Comparison of ENCODE assay signal across 36 cellular contexts in genomic region chr1:113779542-113779941, GRCh38.
"Had no signal": no experiment of that assay in that cellular context is flagged by ENCODE, and none has a peak within 500 bp of the region (broad histone marks: within the 10 kb centered on the region; RNA-seq: fewer than 3 reads in every experiment).

No MANE protein-coding gene starts in this region.

- FAIRE-seq: RCC 7860 had no signal

- H3K4me1 Mint-ChIP-seq: activated naive CD4-positive, alpha-beta T cell treated with anti-CD3 and anti-CD28 coated beads, Interleukin-2, amount 50 U/mL, for 24 hours had no signal

- H3K27ac ChIP-seq: ascending aorta, cardiac muscle cell, RWPE1, WERI-Rb-1 had no signal

- H3K27me3 ChIP-seq: ascending aorta, cardiac muscle cell had no signal

- DNase-seq: activated CD4-positive, alpha-beta memory T cell treated with anti-CD3 and anti-CD28 coated beads, Interleukin-2, amount 10 ng/mL, durations not matched to agents 7 days and 5 days; activated CD4-positive, alpha-beta T cell treated with anti-CD3 and anti-CD28 coated beads for 1 hour; activated CD4-positive, alpha-beta T cell treated with anti-CD3 and anti-CD28 coated beads for 48 hours; activated CD4-positive, CD25-positive, alpha-beta regulatory T cell; activated CD8-positive, alpha-beta memory T cell treated with anti-CD3 and anti-CD28 coated beads for 24 hours; activated CD8-positive, alpha-beta memory T cell treated with anti-CD3 and anti-CD28 coated beads, Interleukin-2, amount 10 ng/mL, durations not matched to agents 7 days and 5 days; activated CD8-positive, alpha-beta memory T cell treated with anti-CD3 and anti-CD28 coated beads, Interleukin-2, amount 50 U/mL, for 48 hours; activated gamma-delta T cell; activated naive CD4-positive, alpha-beta T cell treated with Interleukin-2 at 50 U/mL for 16 hours; activated naive CD8-positive, alpha-beta T cell treated with anti-CD3 and anti-CD28 coated beads, Interleukin-2, amount 10 ng/mL, durations not matched to agents 7 days and 5 days; amygdala; KG1; MM.1S; NCI-H1092 treated with DMSO at 0.1 percent for 48 hours; NCI-H1417; NCI-H146; NCI-H187; NCI-H2029 treated with DMSO at 0.1 percent for 48 hours; NCI-H2107; NCI-H2171; NCI-H510A; NCI-H69; NCI-H82; PC-3; SW 1271; T-helper 1 cell; T-helper 2 cell; T-helper 9 cell; WERI-Rb-1 had no signal

- H3K27me3 Mint-ChIP-seq: activated CD4-positive, alpha-beta memory T cell treated with anti-CD3 and anti-CD28 coated beads, Interleukin-2, amount 10 ng/mL, durations not matched to agents 7 days and 5 days; activated CD8-positive, alpha-beta memory T cell treated with anti-CD3 and anti-CD28 coated beads, Interleukin-2, amount 10 ng/mL, durations not matched to agents 7 days and 5 days; activated naive CD4-positive, alpha-beta T cell treated with anti-CD3 and anti-CD28 coated beads, Interleukin-2, amount 50 U/mL, for 24 hours; activated naive CD8-positive, alpha-beta T cell treated with anti-CD3 and anti-CD28 coated beads, Interleukin-2, amount 10 ng/mL, durations not matched to agents 7 days and 5 days had no signal

- H3K9me3 Mint-ChIP-seq: activated naive CD4-positive, alpha-beta T cell treated with anti-CD3 and anti-CD28 coated beads, Interleukin-2, amount 50 U/mL, for 24 hours had no signal

- H3K4me3 Mint-ChIP-seq: activated CD4-positive, alpha-beta memory T cell treated with anti-CD3 and anti-CD28 coated beads, Interleukin-2, amount 10 ng/mL, durations not matched to agents 7 days and 5 days; activated CD8-positive, alpha-beta memory T cell treated with anti-CD3 and anti-CD28 coated beads, Interleukin-2, amount 10 ng/mL, durations not matched to agents 7 days and 5 days; activated naive CD4-positive, alpha-beta T cell treated with anti-CD3 and anti-CD28 coated beads, Interleukin-2, amount 50 U/mL, for 24 hours; activated naive CD8-positive, alpha-beta T cell treated with anti-CD3 and anti-CD28 coated beads, Interleukin-2, amount 10 ng/mL, durations not matched to agents 7 days and 5 days had no signal

- ATAC-seq: activated CD8-positive, alpha-beta memory T cell treated with anti-CD3 and anti-CD28 coated beads, Interleukin-2, amount 10 ng/mL, durations not matched to agents 7 days and 5 days; PC-3; Right ventricle myocardium inferior had no signal

- H3K27ac Mint-ChIP-seq: activated CD4-positive, alpha-beta memory T cell treated with anti-CD3 and anti-CD28 coated beads, Interleukin-2, amount 10 ng/mL, durations not matched to agents 7 days and 5 days; activated CD8-positive, alpha-beta memory T cell treated with anti-CD3 and anti-CD28 coated beads, Interleukin-2, amount 10 ng/mL, durations not matched to agents 7 days and 5 days; activated naive CD4-positive, alpha-beta T cell treated with anti-CD3 and anti-CD28 coated beads, Interleukin-2, amount 50 U/mL, for 24 hours; activated T-helper 2 cell treated with anti-CD3 and anti-CD28 coated beads, Interferon-gamma antibody, Interleukin-2, Interleukin-4, amounts not matched to agents 10 μg/mL and 5 μg/mL and 100 μg/mL, durations not matched to agents 14 hours and 24 hours and 36 hours had no signal

- H3K9me3 ChIP-seq: ascending aorta had no signal

- H3K4me3 ChIP-seq: ascending aorta, cardiac muscle cell had no signal
